ENCODE assay signal across 18 cellular contexts in genomic region chr9:91221332-91221731, GRCh38.
DNase-seq lines count a peak whose midpoint lies in the region; ATAC-seq and TF ChIP-seq lines count a peak whose summit lies in the region.
"Had no signal": no experiment of that assay in that cellular context is flagged by ENCODE, and none has a peak within 500 bp of the region (broad histone marks: within the 10 kb centered on the region; RNA-seq: fewer than 3 reads in every experiment).

No MANE protein-coding gene starts in this region.

- H3K4me3 ChIP-seq in heart right ventricle (no peak overlapping the region), cardiac fibroblast (replicated peaks in 1 of 2; ENCODE audit: low read depth in 2 of 2, low read length in 2 of 2) (no peak overlapping the region), smooth muscle cell (no peak overlapping the region)
- H3K4me3 ChIP-seq: BLaER1, prostate gland had no signal

- H3K27ac ChIP-seq in heart right ventricle (peak overlapping the region in 6 of 10 donors; percentile 5 to 49 (median 22)), smooth muscle cell (ENCODE audit: low read depth) (peak overlapping the region; percentile 79)
- H3K27ac ChIP-seq: BLaER1, prostate gland had no signal

- H3K27me3 ChIP-seq in heart right ventricle (no peaks in the 10 kb centered on the region), smooth muscle cell (ENCODE audit: low read depth) (no peaks in the 10 kb centered on the region)
- H3K27me3 ChIP-seq: BLaER1 had no signal

- H3K9ac ChIP-seq in smooth muscle cell (ENCODE audit: low read depth): peak overlapping the region; percentile 29
- H3K9ac ChIP-seq: BLaER1 had no signal

- no peaks in the 10 kb centered on the region for H3K79me2 ChIP-seq in smooth muscle cell (ENCODE audit: low read depth)

- no peak for DNase-seq in heart right ventricle
- no peak for DNase-seq in cardiac septum (ENCODE audit: low spot score)
- peak; percentile 36 to 77 for DNase-seq in cardiac fibroblast (ENCODE audit: low read depth in 2 of 2)
- peak; percentile 20 for DNase-seq in inferior parietal cortex (ENCODE audit: extremely low spot score)
- no peak for DNase-seq in smooth muscle cell (lab: John Stamatoyannopoulos, UW; ENCODE audit: unreplicated experiment)
- no peak for DNase-seq in NCI-H2081 treated with DMSO at 0.1 percent for 48 hours (lab: John Stamatoyannopoulos, UW)
- DNase-seq in NCI-H1694 treated with DMSO at 0.1 percent for 48 hours (lab: John Stamatoyannopoulos, UW): no peak
- no peak for DNase-seq in effector CD8-positive, alpha-beta T cell (lab: John Stamatoyannopoulos, UW)
- DNase-seq: 8988T, Calu3, dermis blood vessel endothelial cell, left colon, NCI-H1417, NCI-H526 treated with DMSO at 0.1 percent for 48 hours, SW 1271 had no signal

- H3K4me2 ChIP-seq in smooth muscle cell: peak overlapping the region; percentile 47
- H3K4me2 ChIP-seq: BLaER1 had no signal

- TF ChIP-seq CTCF in heart right ventricle (IDR thresholded peaks at IDR 0.05): no peak
- TF ChIP-seq CTCF in cardiac fibroblast (IDR thresholded peaks at IDR 0.05; ENCODE audit: low read depth, low read length): no peak
- TF ChIP-seq CTCF in smooth muscle cell (IDR thresholded peaks at IDR 0.05; ENCODE audit: borderline replicate concordance, insufficient read depth, poor library complexity, severe bottlenecking): no peak

- H3K4me1 ChIP-seq in heart right ventricle (peaks cover 0 to 26% (median 10%) of the 10 kb centered on the region in 9 donors), smooth muscle cell (ENCODE audit: low read depth) (peaks cover 3% of the 10 kb centered on the region)
- H3K4me1 ChIP-seq: BLaER1, prostate gland had no signal

- no peaks in the 10 kb centered on the region for H3K9me3 ChIP-seq in heart right ventricle
- H3K9me3 ChIP-seq in smooth muscle cell (replicated peaks; ENCODE audit: low read depth): no peaks in the 10 kb centered on the region
- H3K9me3 ChIP-seq: prostate gland had no signal

- H4K20me1 ChIP-seq in smooth muscle cell (ENCODE audit: low read depth): no peaks in the 10 kb centered on the region
- H4K20me1 ChIP-seq: BLaER1 had no signal

- no peak overlapping the region for H2AFZ ChIP-seq in smooth muscle cell (ENCODE audit: low read depth)

- H3K36me3 ChIP-seq in heart right ventricle (peaks cover 0 to 40% (median 4%) of the 10 kb centered on the region in 9 donors), smooth muscle cell (ENCODE audit: low read depth) (no peaks in the 10 kb centered on the region)
- H3K36me3 ChIP-seq: prostate gland had no signal

- peaks cover 5% of the 10 kb centered on the region for H3F3A ChIP-seq in smooth muscle cell (ENCODE audit: low read depth)

- 66 to 78% methylated on average over 6 of the region's 6 CpGs for WGBS in heart right ventricle, 2 donors
- 39% methylated on average over 6 of the region's 6 CpGs for WGBS in smooth muscle cell (ENCODE audit: low lambda C conversion rate)

- intact Hi-C loops in heart right ventricle (cut with DNase I): no loop called here
- intact Hi-C loops in cardiac septum (cut with DNase I): no loop called here

- no peak for ATAC-seq in heart right ventricle
- ATAC-seq: activated naive CD4-positive, alpha-beta T cell treated with anti-CD3 and anti-CD28 coated beads, Interleukin-2, amount 50 U/mL, for 72 hours; left colon had no signal

Comparison
In these comparisons a context has a peak if more than half of its experiments do, and no peak if none do; other contexts are left out.
1. DNase-seq: peak in cardiac fibroblast (2 of 2) and inferior parietal cortex (single experiment); none in heart right ventricle (0 of 2), cardiac septum (single experiment), smooth muscle cell (single experiment), NCI-H2081 treated with DMSO at 0.1 percent for 48 hours (single experiment), NCI-H1694 treated with DMSO at 0.1 percent for 48 hours (single experiment) and effector CD8-positive, alpha-beta T cell (single experiment).